In genomic region chr21:44939532-44940115, GRCh38 we compare ENCODE assay signal across 1 cellular context.
TF ChIP-seq lines count a peak whose summit lies in the region.

Gene SLX9 (plus strand): TSS chr21:44940029. CDS start chr21:44940058, 29 bp downstream.

TF ChIP-seq in HepG2, 621 proteins besides CTCF, POLR2A, EP300 and RAD21 (continued from another document and continues in another):
- TF ChIP-seq KIAA2018 (CRISPR knock-in tag; IDR thresholded peaks at IDR 0.05; ENCODE audit: borderline replicate concordance), result no peak
- TF ChIP-seq IRF1 (CRISPR knock-in tag; IDR thresholded peaks at IDR 0.05; ENCODE audit: low read depth), result 0 out of 2 replicates have a peak, but pooled peaks have one; percentile 32
- TF ChIP-seq FOXC1 (CRISPR knock-in tag; IDR thresholded peaks at IDR 0.05; ENCODE audit: borderline replicate concordance), result peak; percentile 85; the same call in 1 of the 2 replicates
- TF ChIP-seq IKZF5 (CRISPR knock-in tag; IDR thresholded peaks at IDR 0.05), result peak; percentile 71; the same call in 1 of the 2 replicates
- TF ChIP-seq DZIP1 (CRISPR knock-in tag; IDR thresholded peaks at IDR 0.05), result no peak
- peak; percentile 23; the same call in 1 of the 2 replicates for TF ChIP-seq ATAD3A (CRISPR knock-in tag; IDR thresholded peaks at IDR 0.05)
- TF ChIP-seq ZNF207 (IDR thresholded peaks at IDR 0.05; ENCODE audit: borderline replicate concordance), result no peak
- TF ChIP-seq SNAPC5 (CRISPR knock-in tag; IDR thresholded peaks at IDR 0.05; ENCODE audit: borderline replicate concordance), result peak; percentile 83; the same call in 1 of the 2 replicates
- TF ChIP-seq DNMT3B (CRISPR knock-in tag; conservative IDR thresholded peaks at IDR 0.05), result peak; percentile 16; the same call in 1 of the 2 replicates
- peak; percentile 84; the same call in 1 of the 2 replicates for TF ChIP-seq SP140L (CRISPR knock-in tag; IDR thresholded peaks at IDR 0.05; ENCODE audit: borderline replicate concordance)
- no peak; the same call in 1 of the 2 replicates for TF ChIP-seq THAP8 (CRISPR knock-in tag; IDR thresholded peaks at IDR 0.05; ENCODE audit: borderline replicate concordance)
- TF ChIP-seq ZNF20 (CRISPR knock-in tag; IDR thresholded peaks at IDR 0.05), result 0 out of 2 replicates have a peak, but pooled peaks have one; percentile 28
- no peak for TF ChIP-seq WIZ (CRISPR knock-in tag; IDR thresholded peaks at IDR 0.05)
- peak; percentile 58; the same call in 1 of the 2 replicates for TF ChIP-seq TFAP4 (IDR thresholded peaks at IDR 0.05; ENCODE audit: borderline replicate concordance, low read depth)
- TF ChIP-seq ZNF768 (CRISPR knock-in tag; IDR thresholded peaks at IDR 0.05), result peak; percentile 87
- TF ChIP-seq PAF1 (CRISPR knock-in tag; IDR thresholded peaks at IDR 0.05), result no peak
- no peak for TF ChIP-seq SATB2 (CRISPR knock-in tag; IDR thresholded peaks at IDR 0.05)
- peak; percentile 99 for TF ChIP-seq ZNF770 (CRISPR knock-in tag; IDR thresholded peaks at IDR 0.05)
- TF ChIP-seq SRF (IDR thresholded peaks at IDR 0.05; ENCODE audit: low read depth, low read length), result peak; percentile 75
- TF ChIP-seq PRDM10 (CRISPR knock-in tag; IDR thresholded peaks at IDR 0.05; ENCODE audit: low read depth), result 0 out of 2 replicates have a peak, but pooled peaks have one; percentile 37
- TF ChIP-seq PRDM4 (CRISPR knock-in tag; IDR thresholded peaks at IDR 0.05; ENCODE audit: borderline replicate concordance), result no peak
- TF ChIP-seq ZMAT3 (CRISPR knock-in tag; conservative IDR thresholded peaks at IDR 0.05), result peak; percentile 81; the same call in 1 of the 2 replicates
- TF ChIP-seq MYC (CRISPR knock-in tag; IDR thresholded peaks at IDR 0.05; ENCODE audit: borderline replicate concordance), result peak; percentile 90; the same call in 1 of the 2 replicates
- TF ChIP-seq HCFC1 (IDR thresholded peaks at IDR 0.05; ENCODE audit: low read depth, low read length), result peak; percentile 78
- peak; percentile 96 for TF ChIP-seq SPEN (CRISPR knock-in tag; IDR thresholded peaks at IDR 0.05; ENCODE audit: low read depth)
- TF ChIP-seq ZNF292 (CRISPR knock-in tag; IDR thresholded peaks at IDR 0.05; ENCODE audit: borderline replicate concordance, low read depth), result no peak
- peak; percentile 87 for TF ChIP-seq KDM3A (CRISPR knock-in tag; IDR thresholded peaks at IDR 0.05; ENCODE audit: low read depth)
- no peak for TF ChIP-seq ONECUT2 (CRISPR knock-in tag; IDR thresholded peaks at IDR 0.05)
- peak; percentile 82; the same call in 1 of the 2 replicates for TF ChIP-seq ETV6 (CRISPR knock-in tag; conservative IDR thresholded peaks at IDR 0.05)
